In the genomic region with DNA sequence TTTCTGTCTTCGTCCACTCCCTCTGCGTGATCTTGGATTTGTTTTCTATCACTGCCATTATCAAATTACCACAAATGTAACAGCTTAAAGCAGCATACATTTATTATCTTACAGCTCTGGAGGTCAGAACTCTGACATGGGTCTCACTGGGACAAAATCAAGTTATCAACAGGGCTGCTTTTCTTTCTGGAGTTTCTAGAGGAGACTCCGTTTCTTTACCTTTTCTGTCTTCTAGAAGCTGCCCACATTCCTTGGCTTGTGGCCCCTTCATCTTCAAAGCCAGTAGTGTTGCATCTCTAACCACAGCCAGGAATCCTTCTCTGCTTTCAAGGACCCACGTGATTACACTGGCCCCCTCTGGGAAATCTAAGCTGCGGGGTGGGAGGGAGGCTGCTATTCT, we compare ENCODE assay signal across 2 cellular contexts.
TF ChIP-seq lines count a peak whose summit lies in the region.

No MANE protein-coding gene starts in this region.

TF ChIP-seq in H1, 55 proteins besides CTCF, POLR2A, EP300 and RAD21:
- TF ChIP-seq YY1 (IDR thresholded peaks at IDR 0.05; ENCODE audit: low read depth, low read length) (no peak), MAFK (IDR thresholded peaks at IDR 0.05; ENCODE audit: low read depth, low read length) (no peak), HDAC6 (IDR thresholded peaks at IDR 0.05; ENCODE audit: low read depth, low read length) (no peak), HDAC2 (IDR thresholded peaks at IDR 0.05; ENCODE audit: borderline replicate concordance in 1 of 2, low read depth in 2 of 2, low read length in 2 of 2) (no peak), EZH2 (IDR thresholded peaks at IDR 0.05; ENCODE audit: low read depth, low read length, severe bottlenecking) (no peak), SUZ12 (IDR thresholded peaks at IDR 0.05; ENCODE audit: low read length) (no peak), TAF1 (IDR thresholded peaks at IDR 0.05; ENCODE audit: low read depth, low read length) (no peak), SRF (IDR thresholded peaks at IDR 0.05; ENCODE audit: low read depth, low read length) (no peak), SIRT6 (IDR thresholded peaks at IDR 0.05; ENCODE audit: low read length) (no peak)
- TF ChIP-seq, protein P1, sequence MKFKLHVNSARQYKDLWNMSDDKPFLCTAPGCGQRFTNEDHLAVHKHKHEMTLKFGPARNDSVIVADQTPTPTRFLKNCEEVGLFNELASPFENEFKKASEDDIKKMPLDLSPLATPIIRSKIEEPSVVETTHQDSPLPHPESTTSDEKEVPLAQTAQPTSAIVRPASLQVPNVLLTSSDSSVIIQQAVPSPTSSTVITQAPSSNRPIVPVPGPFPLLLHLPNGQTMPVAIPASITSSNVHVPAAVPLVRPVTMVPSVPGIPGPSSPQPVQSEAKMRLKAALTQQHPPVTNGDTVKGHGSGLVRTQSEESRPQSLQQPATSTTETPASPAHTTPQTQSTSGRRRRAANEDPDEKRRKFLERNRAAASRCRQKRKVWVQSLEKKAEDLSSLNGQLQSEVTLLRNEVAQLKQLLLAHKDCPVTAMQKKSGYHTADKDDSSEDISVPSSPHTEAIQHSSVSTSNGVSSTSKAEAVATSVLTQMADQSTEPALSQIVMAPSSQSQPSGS (IDR thresholded peaks at IDR 0.05; ENCODE audit: low read length), result no peak
- TF ChIP-seq, protein P2, sequence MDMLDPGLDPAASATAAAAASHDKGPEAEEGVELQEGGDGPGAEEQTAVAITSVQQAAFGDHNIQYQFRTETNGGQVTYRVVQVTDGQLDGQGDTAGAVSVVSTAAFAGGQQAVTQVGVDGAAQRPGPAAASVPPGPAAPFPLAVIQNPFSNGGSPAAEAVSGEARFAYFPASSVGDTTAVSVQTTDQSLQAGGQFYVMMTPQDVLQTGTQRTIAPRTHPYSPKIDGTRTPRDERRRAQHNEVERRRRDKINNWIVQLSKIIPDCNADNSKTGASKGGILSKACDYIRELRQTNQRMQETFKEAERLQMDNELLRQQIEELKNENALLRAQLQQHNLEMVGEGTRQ (IDR thresholded peaks at IDR 0.05; ENCODE audit: low read length), result no peak

TF ChIP-seq in SK-N-SH treated with all-trans-retinoic acid at 6 μM for 48 hours, 23 proteins besides CTCF, POLR2A, EP300 and RAD21:
- TF ChIP-seq GLIS3 (CRISPR knock-in tag; IDR thresholded peaks at IDR 0.05), result no peak
- no peak for TF ChIP-seq ZFP3 (CRISPR knock-in tag; IDR thresholded peaks at IDR 0.05)
- TF ChIP-seq ESRRG (CRISPR knock-in tag; IDR thresholded peaks at IDR 0.05), result no peak
- no peak for TF ChIP-seq ARNTL (CRISPR knock-in tag; IDR thresholded peaks at IDR 0.05; ENCODE audit: borderline replicate concordance, low read depth)
